ENCODE assay signal across 11 cellular contexts in genomic region chr12:117047810-117048584, GRCh38. TPM values are rescaled to one million over a fixed set of nuclear protein-coding genes. Genes with fewer than 3 reads are reported as not detected.
DNase-seq lines count a peak whose midpoint lies in the region; ATAC-seq and TF ChIP-seq lines count a peak whose summit lies in the region.
"Had no signal": no experiment of that assay in that cellular context is flagged by ENCODE, and none has a peak within 500 bp of the region (broad histone marks: within the 10 kb centered on the region; RNA-seq: fewer than 3 reads in every experiment).

No MANE protein-coding gene starts in this region.

- H3K4me1 ChIP-seq in thoracic aorta (ENCODE audit: control insufficient read depth in 1 of 2, low read depth in 2 of 2) (peaks cover 9 to 15% of the 10 kb centered on the region in 2 donors), breast epithelium (no peaks in the 10 kb centered on the region)

- H3K9me3 ChIP-seq in thoracic aorta (no peaks in the 10 kb centered on the region), breast epithelium (no peaks in the 10 kb centered on the region)

- no peak for TF ChIP-seq POLR2A in breast epithelium (IDR thresholded peaks at IDR 0.05)

- H3K27ac Mint-ChIP-seq in HFFc6, result peak overlapping the region; percentile 67; the same call in 1 of the 2 replicates
- H3K27ac Mint-ChIP-seq: brain had no signal

- H3K36me3 ChIP-seq in brain microvascular endothelial cell (replicated peaks), result no peaks in the 10 kb centered on the region
- no peaks in the 10 kb centered on the region for H3K36me3 ChIP-seq in thoracic aorta
- H3K36me3 ChIP-seq in breast epithelium, result no peaks in the 10 kb centered on the region

- peak; percentile 37 for DNase-seq in HFFc6
- peak; percentile 40 for DNase-seq in brain microvascular endothelial cell
- peak; percentile 60 for DNase-seq in iris pigment epithelial cell (ENCODE audit: low read depth)
- DNase-seq in thoracic aorta (ENCODE audit: low spot score), result no peak
- no peak for DNase-seq in stimulated activated CD4-positive, alpha-beta T cell treated with anti-CD3 and anti-CD28 coated beads, Interleukin-2, amount 100 ng/mL, for 48 hours
- DNase-seq in breast epithelium (ENCODE audit: low spot score in 2 of 2), result no peak
- no peak for DNase-seq in stimulated activated naive CD4-positive, alpha-beta T cell treated with Interleukin-2 at 50 U/mL for 16 hours (lab: John Stamatoyannopoulos, UW)
- DNase-seq: activated CD4-positive, alpha-beta T cell treated with anti-CD3 and anti-CD28 coated beads, Interleukin-2, amount 50 U/mL, for 48 hours; nucleus accumbens had no signal

- H3K27ac ChIP-seq in brain microvascular endothelial cell (no peak overlapping the region), thoracic aorta (no peak overlapping the region), breast epithelium (peak overlapping the region in 1 of 2 donors; percentile 3)

- peaks cover 10% of the 10 kb centered on the region for H3K4me1 Mint-ChIP-seq in HFFc6 (ENCODE audit: low read depth)

- H3K36me3 Mint-ChIP-seq in HFFc6 (ENCODE audit: low read depth), result no peaks in the 10 kb centered on the region
- H3K36me3 Mint-ChIP-seq: brain had no signal

- H3K27me3 ChIP-seq in brain microvascular endothelial cell (replicated peaks), result peaks cover 23% of the 10 kb centered on the region
- H3K27me3 ChIP-seq in thoracic aorta (replicated peaks; ENCODE audit: insufficient read depth), result no peaks in the 10 kb centered on the region
- no peaks in the 10 kb centered on the region for H3K27me3 ChIP-seq in breast epithelium

- peaks cover 21% of the 10 kb centered on the region for H3K27me3 Mint-ChIP-seq in HFFc6 (ENCODE audit: insufficient read depth)

- intact Hi-C loops in breast epithelium (cut with DNase I; ENCODE audit: low total_unique reads), result no loop called here

- in situ Hi-C loops in brain microvascular endothelial cell (cut with HindIII; ENCODE audit: low pct_ligation_motif_present, low sequenced_read_pairs), result no loop called here

- H3K4me3 Mint-ChIP-seq in HFFc6, result peak overlapping the region; percentile 72
- H3K4me3 Mint-ChIP-seq: brain had no signal

- H3K9me3 Mint-ChIP-seq in HFFc6, result no peaks in the 10 kb centered on the region
- H3K9me3 Mint-ChIP-seq: brain had no signal

- H3K4me3 ChIP-seq in brain microvascular endothelial cell (ENCODE audit: low read depth, low read length) (no peak overlapping the region), thoracic aorta (peak overlapping the region; percentile 42), breast epithelium (no peak overlapping the region)

- ATAC-seq in thoracic aorta (ENCODE audit: insufficient number of reproducible peaks, low FRiP score, low read depth) (no peak), GM21381 (IDR thresholded peaks at IDR 0.05; ENCODE audit: unreplicated experiment) (no peak)

- no peak for TF ChIP-seq CTCF in HFFc6 (IDR thresholded peaks at IDR 0.05)
- TF ChIP-seq CTCF in brain microvascular endothelial cell (IDR thresholded peaks at IDR 0.05; ENCODE audit: low read depth, low read length, missing control alignments), result no peak
- no peak for TF ChIP-seq CTCF in thoracic aorta (IDR thresholded peaks at IDR 0.05)
- no peak for TF ChIP-seq CTCF in breast epithelium (IDR thresholded peaks at IDR 0.05)

RNA-seq across cellular contexts. Expression of gene TESC, which starts 51.2 kb away (rescaled TPM):
- total RNA-seq in HFFc6 (2021; fragmentation: NEBNext Ultra II Directional; extraction: Animal tissue kit (Norgen Biotek cat#: 25700)), result not detected
- total RNA-seq in thoracic aorta (10 to 100 TPM in 1 of 2 donors, 1 to 10 TPM in 1; 5.6 to 13.1 TPM), breast epithelium (10 to 100 TPM in 1 of 3 donors, 1 to 10 TPM in 2; 3.8 to 45.1 (median 7.2) TPM)

Comparison
In these comparisons a context has a peak if more than half of its experiments do, and no peak if none do; other contexts are left out.
1. DNase-seq: peak in HFFc6 (single experiment), brain microvascular endothelial cell (single experiment) and iris pigment epithelial cell (single experiment); none in thoracic aorta (single experiment), stimulated activated CD4-positive, alpha-beta T cell treated with anti-CD3 and anti-CD28 coated beads, Interleukin-2, amount 100 ng/mL, for 48 hours (0 of 2), breast epithelium (0 of 2) and stimulated activated naive CD4-positive, alpha-beta T cell treated with Interleukin-2 at 50 U/mL for 16 hours (single experiment).
2. RNA of gene TESC, which starts 51.2 kb away (total RNA-seq): 5.6 to 13.1 TPM in thoracic aorta and 3.8 to 45.1 TPM in breast epithelium; not detected in HFFc6; every median in the first group is over 4 times any median in the second.